In the genomic region with DNA sequence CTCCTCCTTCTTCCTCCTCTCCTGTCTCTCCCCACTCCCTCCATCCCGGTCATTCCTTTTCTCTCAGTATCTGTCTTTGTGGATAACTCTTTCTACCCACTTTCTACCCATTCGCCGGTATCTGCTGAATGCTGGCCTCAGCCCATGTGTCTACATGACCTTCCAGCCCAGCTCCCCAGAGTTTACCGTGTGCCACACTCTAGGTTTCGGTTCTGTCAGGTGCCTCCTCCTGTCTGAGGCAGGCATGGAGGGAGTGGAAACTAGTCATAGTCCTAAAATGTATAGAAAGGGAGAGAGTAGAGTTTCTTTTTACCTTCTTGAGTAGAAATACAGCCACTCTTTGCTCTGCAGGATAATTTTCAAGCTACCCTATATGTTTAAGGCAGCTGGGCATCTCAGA, we compare ENCODE assay signal across 32 cellular contexts. TPM values are rescaled to one million over a fixed set of nuclear protein-coding genes. Genes with fewer than 3 reads are reported as not detected.
DNase-seq lines count a peak whose midpoint lies in the region; ATAC-seq and TF ChIP-seq lines count a peak whose summit lies in the region.
"Had no signal": no experiment of that assay in that cellular context is flagged by ENCODE, and none has a peak within 500 bp of the region (broad histone marks: within the 10 kb centered on the region; RNA-seq: fewer than 3 reads in every experiment).

No MANE protein-coding gene starts in this region.

- ATAC-seq in DND-41 (ENCODE audit: insufficient read depth, low read depth) (peak; percentile 39; the same call in 1 of the 3 replicates), GM18873 (IDR thresholded peaks at IDR 0.05; ENCODE audit: low FRiP score, unreplicated experiment) (peak; percentile 73), HG02759 (IDR thresholded peaks at IDR 0.05; ENCODE audit: unreplicated experiment) (peak; percentile 67), GM21526 (IDR thresholded peaks at IDR 0.05; ENCODE audit: low FRiP score, unreplicated experiment) (no peak)
- ATAC-seq: activated CD8-positive, alpha-beta T cell treated with anti-CD3 and anti-CD28 coated beads for 36 hours; right lobe of liver; SK-N-SH treated with all-trans-retinoic acid at 6 μM for 48 hours; upper lobe of right lung had no signal

- no peaks in the 10 kb centered on the region for H3K79me2 ChIP-seq in DND-41 (ENCODE audit: insufficient read depth, low read length)
- no peaks in the 10 kb centered on the region for H3K79me2 ChIP-seq in MM.1S (ENCODE audit: low read length)

- no peak overlapping the region for H3K4me2 ChIP-seq in DND-41 (ENCODE audit: insufficient read depth, low read length)
- H3K4me2 ChIP-seq in MM.1S (ENCODE audit: low read depth, low read length), result peak overlapping the region; percentile 33; the same call in 1 of the 2 replicates

- TF ChIP-seq CTCF in DND-41 (IDR thresholded peaks at IDR 0.05; ENCODE audit: borderline replicate concordance, extremely low read depth, low read length, poor library complexity, severe bottlenecking) (no peak), MM.1S (IDR thresholded peaks at IDR 0.05; ENCODE audit: low read length) (no peak)

- no peak overlapping the region for H3K27ac ChIP-seq in DND-41 (ENCODE audit: low read length)
- peak overlapping the region; percentile 39; the same call in 1 of the 2 replicates for H3K27ac ChIP-seq in MM.1S (ENCODE audit: low read length)
- H3K27ac ChIP-seq in SJCRH30, result no peak overlapping the region
- H3K27ac ChIP-seq: 22Rv1, epithelial cell of prostate, right lobe of liver, upper lobe of right lung had no signal

- no peaks in the 10 kb centered on the region for H3K9me2 ChIP-seq in MM.1S (replicated peaks; ENCODE audit: insufficient read depth, low read length)

- H3K9ac ChIP-seq in DND-41 (ENCODE audit: low read depth, low read length) (no peak overlapping the region), MM.1S (ENCODE audit: low read length) (no peak overlapping the region)

- H3K4me3 ChIP-seq in DND-41 (ENCODE audit: low read depth in 1 of 2, low read length in 2 of 2) (no peak overlapping the region), MM.1S (ENCODE audit: low read length) (no peak overlapping the region), SJCRH30 (no peak overlapping the region)
- H3K4me3 ChIP-seq: right lobe of liver, upper lobe of right lung had no signal

- H3F3A ChIP-seq in MM.1S (ENCODE audit: insufficient read depth, low read length), result peaks cover 7% of the 10 kb centered on the region; the same call in 1 of the 2 replicates

- H3K27me3 ChIP-seq in DND-41 (ENCODE audit: insufficient read depth, low read length, poor library complexity), result no peaks in the 10 kb centered on the region
- H3K27me3 ChIP-seq in MM.1S (replicated peaks; ENCODE audit: insufficient read depth, low read length), result no peaks in the 10 kb centered on the region
- no peaks in the 10 kb centered on the region for H3K27me3 ChIP-seq in SJCRH30
- H3K27me3 ChIP-seq: right lobe of liver, upper lobe of right lung had no signal

- H3K9me3 ChIP-seq in DND-41 (ENCODE audit: insufficient read depth, low read length, severe bottlenecking) (no peaks in the 10 kb centered on the region), MM.1S (replicated peaks; ENCODE audit: insufficient read depth, low read length) (no peaks in the 10 kb centered on the region), SJCRH30 (replicated peaks) (no peaks in the 10 kb centered on the region)
- H3K9me3 ChIP-seq: right lobe of liver, upper lobe of right lung had no signal

- no peaks in the 10 kb centered on the region for H3K36me3 ChIP-seq in DND-41 (ENCODE audit: insufficient read depth, low read length)
- H3K36me3 ChIP-seq in MM.1S (replicated peaks; ENCODE audit: insufficient read depth, low read length), result no peaks in the 10 kb centered on the region
- no peaks in the 10 kb centered on the region for H3K36me3 ChIP-seq in SJCRH30
- H3K36me3 ChIP-seq: upper lobe of right lung had no signal

- H2AFZ ChIP-seq in DND-41 (ENCODE audit: low read depth, low read length), result no peak overlapping the region
- peak overlapping the region; percentile 18 for H2AFZ ChIP-seq in MM.1S (ENCODE audit: low read length)

- H4K20me1 ChIP-seq in DND-41 (ENCODE audit: insufficient read depth, low read length) (no peaks in the 10 kb centered on the region), MM.1S (ENCODE audit: insufficient read depth, low read length) (no peaks in the 10 kb centered on the region)

- no peaks in the 10 kb centered on the region for H3K4me1 ChIP-seq in DND-41 (ENCODE audit: insufficient read depth, low read length)
- peaks cover 11% of the 10 kb centered on the region for H3K4me1 ChIP-seq in MM.1S (ENCODE audit: low read length)
- H3K4me1 ChIP-seq in SJCRH30, result no peaks in the 10 kb centered on the region
- H3K4me1 ChIP-seq: right lobe of liver, upper lobe of right lung had no signal

- DNase-seq in DND-41 (no peak), MM.1S (peak; percentile 86), NCI-H345 treated with DMSO at 0.1 percent for 48 hours (lab: John Stamatoyannopoulos, UW; ENCODE audit: unreplicated experiment) (no peak), 8988T (no peak), SJCRH30 (no peak)
- DNase-seq: activated CD8-positive, alpha-beta T cell treated with anti-CD3 and anti-CD28 coated beads for 36 hours; anterior cingulate cortex; effector CD8-positive, alpha-beta T cell; glutamatergic neuron; H9; islet precursor cell; KBM-7; naive B cell; NCI-H2029 treated with DMSO at 0.1 percent for 48 hours; NCI-H226; NCI-H774; right lobe of liver; stimulated activated CD4-positive, alpha-beta T cell treated with anti-CD3 and anti-CD28 coated beads, Interleukin-4, amount 100 ng/mL, for 1 hour; T-helper 2 cell; upper lobe of right lung had no signal

RNA-seq across cellular contexts. Expression of a gene that starts 33.5 kb away (rescaled TPM):
- total RNA-seq in SJCRH30 (2014; rRNA removed; shearing (Covaris generic)), result not detected in 2 replicates
- total RNA-seq: activated CD8-positive, alpha-beta T cell treated with anti-CD3 and anti-CD28 coated beads for 36 hours; activated naive CD4-positive, alpha-beta T cell treated with anti-CD3 and anti-CD28 coated beads, Interleukin-2, amount 50 U/mL, for 72 hours; bronchial epithelial cell; Daoy; H9; HT-29; MCF 10A; progenitor cell of endocrine pancreas; right lobe of liver; upper lobe of right lung had no signal
